ENCODE assay signal across 1 cellular context in the genomic region with DNA sequence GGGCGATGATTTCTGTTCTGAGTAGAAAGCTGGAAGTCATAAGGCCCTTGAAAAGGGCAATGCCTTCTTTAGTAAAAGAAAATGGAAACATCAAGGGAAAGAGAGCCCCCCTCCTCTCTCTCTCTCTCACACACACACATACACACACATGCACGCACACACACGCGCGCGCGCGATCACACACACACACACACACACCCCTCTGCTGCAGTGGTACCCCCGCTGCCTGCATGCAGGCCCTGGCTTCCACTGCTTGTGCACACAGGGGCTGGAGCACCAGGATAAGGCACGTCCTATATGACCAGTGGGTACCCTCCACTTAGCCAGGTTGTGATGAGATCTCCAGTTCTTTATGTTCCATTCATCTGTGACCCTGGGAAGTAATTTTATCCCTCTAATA.
TF ChIP-seq lines count a peak whose summit lies in the region.

No MANE protein-coding gene starts in this region.

TF ChIP-seq in GM23338, 12 proteins besides CTCF, POLR2A, EP300 and RAD21 (continued from another document):
- TF ChIP-seq, protein P1, sequence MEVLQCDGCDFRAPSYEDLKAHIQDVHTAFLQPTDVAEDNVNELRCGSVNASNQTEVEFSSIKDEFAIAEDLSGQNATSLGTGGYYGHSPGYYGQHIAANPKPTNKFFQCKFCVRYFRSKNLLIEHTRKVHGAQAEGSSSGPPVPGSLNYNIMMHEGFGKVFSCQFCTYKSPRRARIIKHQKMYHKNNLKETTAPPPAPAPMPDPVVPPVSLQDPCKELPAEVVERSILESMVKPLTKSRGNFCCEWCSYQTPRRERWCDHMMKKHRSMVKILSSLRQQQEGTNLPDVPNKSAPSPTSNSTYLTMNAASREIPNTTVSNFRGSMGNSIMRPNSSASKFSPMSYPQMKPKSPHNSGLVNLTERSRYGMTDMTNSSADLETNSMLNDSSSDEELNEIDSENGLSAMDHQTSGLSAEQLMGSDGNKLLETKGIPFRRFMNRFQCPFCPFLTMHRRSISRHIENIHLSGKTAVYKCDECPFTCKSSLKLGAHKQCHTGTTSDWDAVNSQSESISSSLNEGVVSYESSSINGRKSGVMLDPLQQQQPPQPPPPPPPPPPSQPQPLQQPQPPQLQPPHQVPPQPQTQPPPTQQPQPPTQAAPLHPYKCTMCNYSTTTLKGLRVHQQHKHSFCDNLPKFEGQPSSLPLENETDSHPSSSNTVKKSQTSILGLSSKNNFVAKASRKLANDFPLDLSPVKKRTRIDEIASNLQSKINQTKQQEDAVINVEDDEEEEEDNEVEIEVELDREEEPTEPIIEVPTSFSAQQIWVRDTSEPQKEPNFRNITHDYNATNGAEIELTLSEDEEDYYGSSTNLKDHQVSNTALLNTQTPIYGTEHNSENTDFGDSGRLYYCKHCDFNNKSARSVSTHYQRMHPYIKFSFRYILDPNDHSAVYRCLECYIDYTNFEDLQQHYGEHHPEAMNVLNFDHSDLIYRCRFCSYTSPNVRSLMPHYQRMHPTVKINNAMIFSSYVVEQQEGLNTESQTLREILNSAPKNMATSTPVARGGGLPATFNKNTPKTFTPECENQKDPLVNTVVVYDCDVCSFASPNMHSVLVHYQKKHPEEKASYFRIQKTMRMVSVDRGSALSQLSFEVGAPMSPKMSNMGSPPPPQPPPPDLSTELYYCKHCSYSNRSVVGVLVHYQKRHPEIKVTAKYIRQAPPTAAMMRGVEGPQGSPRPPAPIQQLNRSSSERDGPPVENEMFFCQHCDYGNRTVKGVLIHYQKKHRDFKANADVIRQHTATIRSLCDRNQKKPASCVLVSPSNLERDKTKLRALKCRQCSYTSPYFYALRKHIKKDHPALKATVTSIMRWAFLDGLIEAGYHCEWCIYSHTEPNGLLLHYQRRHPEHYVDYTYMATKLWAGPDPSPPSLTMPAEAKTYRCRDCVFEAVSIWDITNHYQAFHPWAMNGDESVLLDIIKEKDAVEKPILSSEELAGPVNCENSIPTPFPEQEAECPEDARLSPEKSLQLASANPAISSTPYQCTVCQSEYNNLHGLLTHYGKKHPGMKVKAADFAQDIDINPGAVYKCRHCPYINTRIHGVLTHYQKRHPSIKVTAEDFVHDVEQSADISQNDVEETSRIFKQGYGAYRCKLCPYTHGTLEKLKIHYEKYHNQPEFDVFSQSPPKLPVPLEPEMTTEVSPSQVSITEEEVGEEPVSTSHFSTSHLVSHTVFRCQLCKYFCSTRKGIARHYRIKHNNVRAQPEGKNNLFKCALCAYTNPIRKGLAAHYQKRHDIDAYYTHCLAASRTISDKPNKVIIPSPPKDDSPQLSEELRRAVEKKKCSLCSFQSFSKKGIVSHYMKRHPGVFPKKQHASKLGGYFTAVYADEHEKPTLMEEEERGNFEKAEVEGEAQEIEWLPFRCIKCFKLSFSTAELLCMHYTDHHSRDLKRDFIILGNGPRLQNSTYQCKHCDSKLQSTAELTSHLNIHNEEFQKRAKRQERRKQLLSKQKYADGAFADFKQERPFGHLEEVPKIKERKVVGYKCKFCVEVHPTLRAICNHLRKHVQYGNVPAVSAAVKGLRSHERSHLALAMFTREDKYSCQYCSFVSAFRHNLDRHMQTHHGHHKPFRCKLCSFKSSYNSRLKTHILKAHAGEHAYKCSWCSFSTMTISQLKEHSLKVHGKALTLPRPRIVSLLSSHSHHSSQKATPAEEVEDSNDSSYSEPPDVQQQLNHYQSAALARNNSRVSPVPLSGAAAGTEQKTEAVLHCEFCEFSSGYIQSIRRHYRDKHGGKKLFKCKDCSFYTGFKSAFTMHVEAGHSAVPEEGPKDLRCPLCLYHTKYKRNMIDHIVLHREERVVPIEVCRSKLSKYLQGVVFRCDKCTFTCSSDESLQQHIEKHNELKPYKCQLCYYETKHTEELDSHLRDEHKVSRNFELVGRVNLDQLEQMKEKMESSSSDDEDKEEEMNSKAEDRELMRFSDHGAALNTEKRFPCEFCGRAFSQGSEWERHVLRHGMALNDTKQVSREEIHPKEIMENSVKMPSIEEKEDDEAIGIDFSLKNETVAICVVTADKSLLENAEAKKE (CRISPR knock-in tag; IDR thresholded peaks at IDR 0.05): no peak
- TF ChIP-seq POLR2AphosphoS5 (IDR thresholded peaks at IDR 0.05; ENCODE audit: low read depth): no peak
- TF ChIP-seq JUNB (IDR thresholded peaks at IDR 0.05; ENCODE audit: unreplicated experiment): no peak
- TF ChIP-seq STAT1 (IDR thresholded peaks at IDR 0.05; ENCODE audit: unreplicated experiment): no peak
- no peak for TF ChIP-seq CREB1 (CRISPR knock-in tag; IDR thresholded peaks at IDR 0.05; ENCODE audit: low read depth)
- TF ChIP-seq NANOG (IDR thresholded peaks at IDR 0.05; ENCODE audit: borderline replicate concordance): no peak
